In genomic region chr7:82444220-82445049, GRCh38 we compare ENCODE assay signal across 9 cellular contexts. TPM values are rescaled to one million over a fixed set of nuclear protein-coding genes. Genes with fewer than 3 reads are reported as not detected.
DNase-seq lines count a peak whose midpoint lies in the region; ATAC-seq and TF ChIP-seq lines count a peak whose summit lies in the region.
"Had no signal": no experiment of that assay in that cellular context is flagged by ENCODE, and none has a peak within 500 bp of the region (broad histone marks: within the 10 kb centered on the region; RNA-seq: fewer than 3 reads in every experiment).

No MANE protein-coding gene starts in this region.

- no peaks in the 10 kb centered on the region for H3K36me3 Mint-ChIP-seq in activated naive CD8-positive, alpha-beta T cell
- H3K36me3 Mint-ChIP-seq: IgD-negative memory B cell had no signal

- 17% methylated on average over 24 of the region's 24 CpGs for WGBS in smooth muscle cell (ENCODE audit: low lambda C conversion rate)

- no peak overlapping the region for H3K27ac Mint-ChIP-seq in activated naive CD8-positive, alpha-beta T cell

- H3K9ac ChIP-seq in smooth muscle cell (ENCODE audit: low read depth), result peak overlapping the region; percentile 31

- no peaks in the 10 kb centered on the region for H3F3A ChIP-seq in smooth muscle cell (ENCODE audit: low read depth)

- H3K9me3 Mint-ChIP-seq in activated naive CD8-positive, alpha-beta T cell (ENCODE audit: low read depth), result no peaks in the 10 kb centered on the region

- peaks cover 9% of the 10 kb centered on the region for H4K20me1 ChIP-seq in smooth muscle cell (ENCODE audit: low read depth)

- peak overlapping the region; percentile 92 for H2AFZ ChIP-seq in smooth muscle cell (ENCODE audit: low read depth)

- H3K27me3 Mint-ChIP-seq in activated naive CD8-positive, alpha-beta T cell, result peaks cover 30% of the 10 kb centered on the region

- TF ChIP-seq CTCF in smooth muscle cell (IDR thresholded peaks at IDR 0.05; ENCODE audit: borderline replicate concordance, insufficient read depth, poor library complexity, severe bottlenecking), result no peak

- H3K27me3 ChIP-seq in smooth muscle cell (ENCODE audit: low read depth), result no peaks in the 10 kb centered on the region

- peak overlapping the region; percentile 99 for H3K4me2 ChIP-seq in smooth muscle cell

- peaks cover 24% of the 10 kb centered on the region for H3K79me2 ChIP-seq in smooth muscle cell (ENCODE audit: low read depth)

- peak; percentile 81 for DNase-seq in DMS79 (lab: John Stamatoyannopoulos, UW)
- peak; percentile 94 for DNase-seq in NCI-H1105 treated with DMSO at 0.1 percent for 48 hours (lab: John Stamatoyannopoulos, UW)
- DNase-seq in iPS-NIHi11 (ENCODE audit: low spot score), result peak; percentile 30
- no peak for DNase-seq in smooth muscle cell (lab: John Stamatoyannopoulos, UW; ENCODE audit: unreplicated experiment)
- no peak for DNase-seq in HPDE6-E6E7 (ENCODE audit: extremely low spot score)

- peaks cover 7% of the 10 kb centered on the region for H3K4me1 Mint-ChIP-seq in activated naive CD8-positive, alpha-beta T cell (ENCODE audit: low read depth)

- H3K4me3 ChIP-seq in smooth muscle cell, result peak overlapping the region; percentile 80

- H3K9me3 ChIP-seq in smooth muscle cell (replicated peaks; ENCODE audit: low read depth), result no peaks in the 10 kb centered on the region

- peaks cover 31% of the 10 kb centered on the region for H3K4me1 ChIP-seq in smooth muscle cell (ENCODE audit: low read depth)

- H3K27ac ChIP-seq in smooth muscle cell (ENCODE audit: low read depth), result no peak overlapping the region

- ATAC-seq in HG02981 (IDR thresholded peaks at IDR 0.05; ENCODE audit: unreplicated experiment) (no peak), HG03571 (IDR thresholded peaks at IDR 0.05; ENCODE audit: unreplicated experiment) (no peak)

- H3K4me3 Mint-ChIP-seq in activated naive CD8-positive, alpha-beta T cell, result peak overlapping the region; percentile 66

- no peaks in the 10 kb centered on the region for H3K36me3 ChIP-seq in smooth muscle cell (ENCODE audit: low read depth)

RNA-seq across cellular contexts. Expression of gene CACNA2D1, which starts 0.9 kb away (rescaled TPM):
- 24.4 and 39.3 TPM in 2 replicates for total RNA-seq in smooth muscle cell
- 4.1 and 6.7 TPM in 2 replicates for polyA plus RNA-seq in smooth muscle cell
- polyA plus RNA-seq: IgD-negative memory B cell had no signal

Comparison
In these comparisons a context has a peak if more than half of its experiments do, and no peak if none do; other contexts are left out.
1. DNase-seq: peak in DMS79 (single experiment), NCI-H1105 treated with DMSO at 0.1 percent for 48 hours (single experiment) and iPS-NIHi11 (single experiment); none in smooth muscle cell (single experiment) and HPDE6-E6E7 (single experiment).